In genomic region chr5:56269216-56269927, GRCh38 we compare ENCODE assay signal across 8 cellular contexts. TPM values are rescaled to one million over a fixed set of nuclear protein-coding genes. Genes with fewer than 3 reads are reported as not detected.
DNase-seq lines count a peak whose midpoint lies in the region; ATAC-seq and TF ChIP-seq lines count a peak whose summit lies in the region.

No MANE protein-coding gene starts in this region.

- no peaks in the 10 kb centered on the region for H3K9me3 Mint-ChIP-seq in activated CD4-positive, alpha-beta T cell treated with anti-CD3 and anti-CD28 coated beads for 36 hours (ENCODE audit: low read depth)
- peaks cover 2% of the 10 kb centered on the region for H3K9me3 Mint-ChIP-seq in neural crest cell

- peak; percentile 29 for DNase-seq in activated CD4-positive, alpha-beta T cell treated with anti-CD3 and anti-CD28 coated beads for 36 hours
- no peak for DNase-seq in activated CD4-positive, alpha-beta T cell treated with anti-CD3 and anti-CD28 coated beads for 1 hour
- no peak for DNase-seq in epithelial cell of proximal tubule (ENCODE audit: low read depth)
- DNase-seq in neural crest cell (ENCODE audit: low read depth, low spot score), result peak; percentile 18

- no peak overlapping the region for H3K4me3 ChIP-seq in epithelial cell of proximal tubule (ENCODE audit: low read depth, low read length)

- no peaks in the 10 kb centered on the region for H3K27me3 Mint-ChIP-seq in activated CD4-positive, alpha-beta T cell treated with anti-CD3 and anti-CD28 coated beads for 36 hours
- H3K27me3 Mint-ChIP-seq in neural crest cell (ENCODE audit: low read depth), result no peaks in the 10 kb centered on the region

- POLR2A ChIA-PET in activated CD4-positive, alpha-beta T cell treated with anti-CD3 and anti-CD28 coated beads for 36 hours (lab: Charles Lee), result interaction anchor here (0.7 to 1.0 kb wide), 2 partner anchors 332 to 334 kb away, joined by 3 to 4 read pairs; no protein-coding TSS in a partner anchor

- intact Hi-C loops in activated CD4-positive, alpha-beta T cell treated with anti-CD3 and anti-CD28 coated beads for 36 hours (cut with DNase I, micrococcal nuclease), result no loop called here

- CTCF ChIA-PET in activated CD4-positive, alpha-beta T cell treated with anti-CD3 and anti-CD28 coated beads for 36 hours (lab: Charles Lee), result interaction anchor here (0.6 to 7.6 kb wide), 17 partner anchors 10 to 954 kb away, joined by 3 to 127 read pairs (median 3); no protein-coding TSS in a partner anchor

- no peak for ATAC-seq in activated CD4-positive, alpha-beta T cell treated with anti-CD3 and anti-CD28 coated beads for 36 hours
- peak; percentile 54 for ATAC-seq in HG03342 (IDR thresholded peaks at IDR 0.05; ENCODE audit: unreplicated experiment)
- peak; percentile 86 for ATAC-seq in SK-N-SH treated with all-trans-retinoic acid at 6 μM for 48 hours
- ATAC-seq in HG03432 (IDR thresholded peaks at IDR 0.05; ENCODE audit: unreplicated experiment), result no peak
- ATAC-seq in HG03469 (IDR thresholded peaks at IDR 0.05; ENCODE audit: unreplicated experiment), result no peak

- peaks cover 19% of the 10 kb centered on the region for H3K4me1 Mint-ChIP-seq in activated CD4-positive, alpha-beta T cell treated with anti-CD3 and anti-CD28 coated beads for 36 hours
- H3K4me1 Mint-ChIP-seq in neural crest cell, result peaks cover 16% of the 10 kb centered on the region

- no peak overlapping the region for H3K27ac Mint-ChIP-seq in activated CD4-positive, alpha-beta T cell treated with anti-CD3 and anti-CD28 coated beads for 36 hours
- H3K27ac Mint-ChIP-seq in neural crest cell (ENCODE audit: unreplicated experiment), result no peak overlapping the region

- no peak overlapping the region for H3K4me3 Mint-ChIP-seq in activated CD4-positive, alpha-beta T cell treated with anti-CD3 and anti-CD28 coated beads for 36 hours
- H3K4me3 Mint-ChIP-seq in neural crest cell, result no peak overlapping the region

- no peaks in the 10 kb centered on the region for H3K36me3 Mint-ChIP-seq in activated CD4-positive, alpha-beta T cell treated with anti-CD3 and anti-CD28 coated beads for 36 hours (ENCODE audit: low read depth)
- no peaks in the 10 kb centered on the region for H3K36me3 Mint-ChIP-seq in neural crest cell (ENCODE audit: low read depth)

- peak; percentile 80 for TF ChIP-seq CTCF in epithelial cell of proximal tubule (conservative IDR thresholded peaks at IDR 0.05; ENCODE audit: low read depth, low read length)
- TF ChIP-seq CTCF in neural crest cell (conservative IDR thresholded peaks at IDR 0.05), result peak; percentile 71

TF ChIP-seq in SK-N-SH treated with all-trans-retinoic acid at 6 μM for 48 hours, 23 proteins besides CTCF, POLR2A, EP300 and RAD21:
- TF ChIP-seq GLIS3 (CRISPR knock-in tag; IDR thresholded peaks at IDR 0.05), result no peak
- no peak for TF ChIP-seq CREB5 (CRISPR knock-in tag; IDR thresholded peaks at IDR 0.05; ENCODE audit: low read depth)
- no peak for TF ChIP-seq ZC3H10 (CRISPR knock-in tag; IDR thresholded peaks at IDR 0.05)
- no peak for TF ChIP-seq ZFP3 (CRISPR knock-in tag; IDR thresholded peaks at IDR 0.05)
- no peak for TF ChIP-seq TCF4 (CRISPR knock-in tag; IDR thresholded peaks at IDR 0.05; ENCODE audit: borderline replicate concordance)
- TF ChIP-seq CSRNP3 (CRISPR knock-in tag; IDR thresholded peaks at IDR 0.05), result no peak
- TF ChIP-seq ARNTL (CRISPR knock-in tag; IDR thresholded peaks at IDR 0.05; ENCODE audit: borderline replicate concordance, low read depth), result no peak
- TF ChIP-seq POU6F1 (CRISPR knock-in tag; IDR thresholded peaks at IDR 0.05; ENCODE audit: borderline replicate concordance, low read depth), result no peak
- no peak for TF ChIP-seq ISL1 (CRISPR knock-in tag; IDR thresholded peaks at IDR 0.05)
- no peak for TF ChIP-seq ESRRG (CRISPR knock-in tag; IDR thresholded peaks at IDR 0.05)
- no peak for TF ChIP-seq ZNF565 (CRISPR knock-in tag; conservative IDR thresholded peaks at IDR 0.05; ENCODE audit: low read depth)
- TF ChIP-seq TSHZ2 (CRISPR knock-in tag; IDR thresholded peaks at IDR 0.05), result no peak
- TF ChIP-seq PPARA (CRISPR knock-in tag; IDR thresholded peaks at IDR 0.05; ENCODE audit: borderline replicate concordance), result no peak
- no peak for TF ChIP-seq ZNF70 (CRISPR knock-in tag; IDR thresholded peaks at IDR 0.05)
- no peak for TF ChIP-seq SNAI2 (CRISPR knock-in tag; IDR thresholded peaks at IDR 0.05)
- no peak for TF ChIP-seq BACH2 (CRISPR knock-in tag; IDR thresholded peaks at IDR 0.05; ENCODE audit: borderline replicate concordance)
- TF ChIP-seq RARB (CRISPR knock-in tag; IDR thresholded peaks at IDR 0.05), result no peak
- no peak for TF ChIP-seq TOX (CRISPR knock-in tag; IDR thresholded peaks at IDR 0.05; ENCODE audit: borderline replicate concordance)
TF ChIP-seq in SK-N-SH treated with all-trans-retinoic acid at 6 μM for 48 hours: peak in this region for 0.

RNA-seq across cellular contexts. Expression of gene ANKRD55, which starts 36.2 kb away (rescaled TPM):
- total RNA-seq in activated CD4-positive, alpha-beta T cell treated with anti-CD3 and anti-CD28 coated beads for 36 hours, result 1 to 10 TPM; 3.7 to 5.7 TPM
- not detected in 2 replicates for total RNA-seq in epithelial cell of proximal tubule
- total RNA-seq in neural crest cell, result 0.16 TPM in 1 of 2 replicates, not detected in the other

Comparison
In these comparisons a context has a peak if more than half of its experiments do, and no peak if none do; other contexts are left out.
1. DNase-seq: peak in activated CD4-positive, alpha-beta T cell treated with anti-CD3 and anti-CD28 coated beads for 36 hours (single experiment) and neural crest cell (single experiment); none in activated CD4-positive, alpha-beta T cell treated with anti-CD3 and anti-CD28 coated beads for 1 hour (single experiment) and epithelial cell of proximal tubule (single experiment).
2. ATAC-seq: peak in HG03342 (single experiment) and SK-N-SH treated with all-trans-retinoic acid at 6 μM for 48 hours (single experiment); none in activated CD4-positive, alpha-beta T cell treated with anti-CD3 and anti-CD28 coated beads for 36 hours (single experiment), HG03432 (single experiment) and HG03469 (single experiment).